13 cellular contexts compared by ENCODE assay signal in genomic region chr2:128367601-128368359, GRCh38.
"Had no signal": no experiment of that assay in that cellular context is flagged by ENCODE, and none has a peak within 500 bp of the region (broad histone marks: within the 10 kb centered on the region; RNA-seq: fewer than 3 reads in every experiment).

No MANE protein-coding gene starts in this region.

- H3K4me3 Mint-ChIP-seq: activated B cell treated with CpG ODN at 0.5 μM for 24 hours; activated CD4-positive, alpha-beta T cell treated with anti-CD3 and anti-CD28 coated beads, Interleukin-2, amount 10 ng/mL, durations not matched to agents 24 days and 14 days; activated T-helper 1 cell treated with anti-CD3 and anti-CD28 coated beads, Interleukin-12 subunit alpha, Interleukin-12 subunit beta, Interleukin-2, Interleukin-4 antibody, amounts not matched to agents 30 ng/mL and 10 ng/mL and 1 ng/mL, durations not matched to agents 14 hours and 24 hours and 36 hours; naive thymus-derived CD8-positive, alpha-beta T cell; T-helper 17 cell had no signal

- H3K27ac Mint-ChIP-seq: activated B cell treated with CpG ODN at 0.5 μM for 24 hours; activated CD4-positive, alpha-beta T cell treated with anti-CD3 and anti-CD28 coated beads, Interleukin-2, amount 10 ng/mL, durations not matched to agents 24 days and 14 days; activated T-helper 1 cell treated with anti-CD3 and anti-CD28 coated beads, Interleukin-12 subunit alpha, Interleukin-12 subunit beta, Interleukin-2, Interleukin-4 antibody, amounts not matched to agents 30 ng/mL and 10 ng/mL and 1 ng/mL, durations not matched to agents 14 hours and 24 hours and 36 hours; T-helper 17 cell had no signal

- DNase-seq: activated B cell treated with CpG ODN at 0.5 μM for 24 hours; activated CD4-positive, alpha-beta T cell treated with anti-CD3 and anti-CD28 coated beads, Interleukin-2, amount 10 ng/mL, durations not matched to agents 24 days and 14 days; activated naive CD4-positive, alpha-beta T cell treated with anti-CD3 and anti-CD28 coated beads, Interleukin-2, amount 50 U/mL, for 16 hours; amygdala; mucosa of descending colon; naive thymus-derived CD8-positive, alpha-beta T cell; stimulated activated CD4-positive, alpha-beta T cell treated with anti-CD3 and anti-CD28 coated beads, Interleukin-4, amount 100 ng/mL, for 4 hours; stomach; T-helper 17 cell had no signal

- H3K9me3 Mint-ChIP-seq: activated B cell treated with CpG ODN at 0.5 μM for 24 hours; activated CD4-positive, alpha-beta T cell treated with anti-CD3 and anti-CD28 coated beads, Interleukin-2, amount 10 ng/mL, durations not matched to agents 24 days and 14 days; activated T-helper 1 cell treated with anti-CD3 and anti-CD28 coated beads, Interleukin-12 subunit alpha, Interleukin-12 subunit beta, Interleukin-2, Interleukin-4 antibody, amounts not matched to agents 30 ng/mL and 10 ng/mL and 1 ng/mL, durations not matched to agents 14 hours and 24 hours and 36 hours; naive thymus-derived CD8-positive, alpha-beta T cell had no signal

- H3K27me3 ChIP-seq: esophagus muscularis mucosa, pancreas, stomach had no signal

- H3K36me3 ChIP-seq: esophagus muscularis mucosa, pancreas, stomach had no signal

- H3K4me3 ChIP-seq: esophagus muscularis mucosa, lung, mucosa of descending colon, pancreas, stomach had no signal

- H3K27ac ChIP-seq: esophagus muscularis mucosa, pancreas, stomach had no signal

- ATAC-seq: mucosa of descending colon; naive thymus-derived CD8-positive, alpha-beta T cell; T-helper 17 cell had no signal

- H3K4me1 Mint-ChIP-seq: activated B cell treated with CpG ODN at 0.5 μM for 24 hours had no signal

- H3K27me3 Mint-ChIP-seq: activated B cell treated with CpG ODN at 0.5 μM for 24 hours; activated CD4-positive, alpha-beta T cell treated with anti-CD3 and anti-CD28 coated beads, Interleukin-2, amount 10 ng/mL, durations not matched to agents 24 days and 14 days had no signal

- H3K36me3 Mint-ChIP-seq: naive thymus-derived CD8-positive, alpha-beta T cell had no signal

- FAIRE-seq: pancreas had no signal

- H3K9me3 ChIP-seq: esophagus muscularis mucosa, mucosa of descending colon, pancreas, stomach had no signal
